In genomic region chr6:149336529-149336928, GRCh38 we compare ENCODE assay signal across 1 cellular context.
TF ChIP-seq lines count a peak whose summit lies in the region.

No MANE protein-coding gene starts in this region.

TF ChIP-seq in HCT116, 20 proteins besides CTCF, POLR2A, EP300 and RAD21 (continued from another document):
- TF ChIP-seq ZBTB33 (IDR thresholded peaks at IDR 0.05; ENCODE audit: extremely low read depth, insufficient replicate concordance, low read length): no peak
- no peak for TF ChIP-seq SP1 (IDR thresholded peaks at IDR 0.05; ENCODE audit: low read depth)
- no peak for TF ChIP-seq ZNF274 (IDR thresholded peaks at IDR 0.05; ENCODE audit: low read depth, low read length)
